In the genomic region with DNA sequence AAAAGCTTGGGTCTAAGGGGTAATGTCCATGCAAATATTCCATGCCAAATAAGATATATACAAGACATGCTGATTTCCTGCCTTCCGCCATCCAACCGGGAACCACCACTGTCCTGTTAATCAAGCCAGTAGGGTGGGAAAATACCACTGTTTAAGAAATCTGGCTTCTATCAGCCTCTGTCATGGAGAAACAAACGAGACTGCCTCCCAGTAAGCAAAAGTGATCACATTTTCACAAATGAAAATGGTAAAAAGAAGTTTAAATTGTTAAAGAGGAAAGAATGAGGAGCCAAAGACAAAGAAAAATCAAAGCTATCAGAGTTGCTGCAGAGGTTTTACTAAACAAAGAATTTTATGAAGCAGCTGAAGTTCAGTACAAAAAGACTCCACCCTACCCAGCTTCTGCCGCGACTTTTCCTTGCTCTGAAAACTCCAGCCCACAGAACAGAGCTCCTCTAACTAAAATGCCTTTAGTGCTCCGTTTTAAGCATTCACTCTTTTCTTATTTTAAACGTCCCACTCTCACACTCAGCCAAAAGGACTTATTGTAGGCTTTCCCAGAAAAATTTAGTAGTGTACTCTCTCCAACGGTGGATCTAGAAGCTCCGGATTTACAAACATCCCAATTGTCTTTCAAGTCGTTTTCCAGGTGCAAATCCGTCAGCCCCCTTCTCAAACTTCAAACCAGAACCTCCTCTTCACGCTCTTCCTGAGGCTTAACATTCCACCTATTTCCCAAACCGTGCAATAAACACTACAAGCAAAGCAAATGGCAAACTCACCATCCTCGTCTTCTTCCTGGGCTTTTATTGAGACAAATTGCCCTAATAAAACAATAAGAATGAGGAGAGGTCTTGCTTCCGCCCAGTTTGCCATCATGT, we compare ENCODE assay signal across 8 cellular contexts. TPM values are rescaled to one million over a fixed set of nuclear protein-coding genes. Genes with fewer than 3 reads are reported as not detected.
DNase-seq lines count a peak whose midpoint lies in the region; ATAC-seq, FAIRE-seq and TF ChIP-seq lines count a peak whose summit lies in the region.

No MANE protein-coding gene starts in this region.

- H3K9me3 Mint-ChIP-seq in H9 = no peaks in the 10 kb centered on the region

- H3K23ac ChIP-seq in H9 (ENCODE audit: insufficient read length, low read depth, low read length) = no peak overlapping the region

- TF ChIP-seq CTCF in H9 (conservative IDR thresholded peaks at IDR 0.05) = no peak
- TF ChIP-seq CTCF in astrocyte of the cerebellum (IDR thresholded peaks at IDR 0.05; ENCODE audit: low read depth, low read length, missing control alignments) = no peak
- TF ChIP-seq CTCF in GM10266 (IDR thresholded peaks at IDR 0.05; ENCODE audit: control insufficient read depth, insufficient read depth, low read depth, missing control alignments) = no peak

- H3K36me3 ChIP-seq in small intestine (ENCODE audit: control insufficient read depth in 2 of 2, insufficient read depth in 2 of 2, low read length in 2 of 2) = no peaks in the 10 kb centered on the region

- H3K4me3 Mint-ChIP-seq in H9 = peak overlapping the region; percentile 69 to 83

- H3K56ac ChIP-seq in H9 (ENCODE audit: insufficient read length, low read depth, low read length) = no peak overlapping the region

- H3K79me1 ChIP-seq in H9 (ENCODE audit: insufficient read depth, low read depth, low read length, poor library complexity, severe bottlenecking) = no peaks in the 10 kb centered on the region

- H2AFZ ChIP-seq in H9 (ENCODE audit: low read length) = peak overlapping the region; percentile 43

- H3K23me2 ChIP-seq in H9 (ENCODE audit: insufficient read length, low read depth, low read length, poor library complexity, severe bottlenecking) = peaks cover 9% of the 10 kb centered on the region

- H4K20me1 ChIP-seq in H9 (ENCODE audit: control insufficient read depth, insufficient read depth, insufficient read length) = no peaks in the 10 kb centered on the region

- no peak for DNase-seq in H9
- DNase-seq in astrocyte of the cerebellum (ENCODE audit: low read depth) = peak; percentile 67
- peak; percentile 79 for DNase-seq in iris pigment epithelial cell (ENCODE audit: low read depth)
- peak; percentile 3 for DNase-seq in small intestine
- no peak for DNase-seq in SIG-M5 (lab: John Stamatoyannopoulos, UW)
- no peak for DNase-seq in stimulated activated CD4-positive, alpha-beta T cell treated with anti-CD3 and anti-CD28 coated beads, Interleukin-2, amount 100 ng/mL, for 48 hours
- DNase-seq in GM10266 (ENCODE audit: extremely low spot score) = no peak

- H3K4me1 ChIP-seq in H9 (ENCODE audit: insufficient read depth, low read length) = no peaks in the 10 kb centered on the region
- H3K4me1 ChIP-seq in small intestine (ENCODE audit: control insufficient read depth in 2 of 2, insufficient read depth in 1 of 2, low read depth in 1 of 2, low read length in 1 of 2) = no peaks in the 10 kb centered on the region

- H3K14ac ChIP-seq in H9 (ENCODE audit: insufficient read depth, low read length) = no peak overlapping the region

- H3K4me2 ChIP-seq in H9 (ENCODE audit: insufficient read depth, insufficient read length, low read length) = peak overlapping the region; percentile 77

- no peak overlapping the region for H2BK15ac ChIP-seq in H9 (ENCODE audit: low read depth, low read length)

- H3K27ac ChIP-seq in H9 (ENCODE audit: insufficient read length, low read depth, low read length) (peak overlapping the region; percentile 14), small intestine (ENCODE audit: low read depth in 1 of 2, low read length in 1 of 2) (peak overlapping the region in 1 of 2 donors; percentile 49)

- no peaks in the 10 kb centered on the region for H3K27me3 Mint-ChIP-seq in H9 (ENCODE audit: low read depth)

- no peak overlapping the region for H2BK20ac ChIP-seq in H9 (ENCODE audit: low read depth, low read length, poor library complexity, severe bottlenecking)

- H3K4ac ChIP-seq in H9 (ENCODE audit: low read depth, low read length) = no peak overlapping the region

- no peak overlapping the region for H4K5ac ChIP-seq in H9 (ENCODE audit: insufficient read length, low read depth, low read length)

- H3K9ac ChIP-seq in H9 (ENCODE audit: extremely low read depth, insufficient read length, low read length) = peak overlapping the region; percentile 50

- in situ Hi-C loops in astrocyte of the cerebellum (cut with HindIII; ENCODE audit: low sequenced_read_pairs) = loop anchor here (10.0 kb wide), 1 partner anchor 64 kb away; no protein-coding TSS in a partner anchor

- peak overlapping the region; percentile 7 for H3K18ac ChIP-seq in H9 (ENCODE audit: insufficient read length, low read depth, low read length)

- ATAC-seq in HG03025 (IDR thresholded peaks at IDR 0.05; ENCODE audit: low FRiP score, unreplicated experiment) = no peak

- H3T11ph ChIP-seq in H9 (ENCODE audit: low read length) = no peak overlapping the region

- no peak overlapping the region for H2AK5ac ChIP-seq in H9 (ENCODE audit: insufficient read length, low read length)

- no peak for FAIRE-seq in small intestine (lab: Jason Lieb, UNC)

- no peaks in the 10 kb centered on the region for H3K27me3 ChIP-seq in H9 (ENCODE audit: insufficient read depth, low read length)
- H3K27me3 ChIP-seq in small intestine (ENCODE audit: control insufficient read depth in 2 of 2, insufficient read depth in 2 of 2, low read length in 2 of 2) = no peaks in the 10 kb centered on the region

- H3K79me2 ChIP-seq in H9 (ENCODE audit: insufficient read depth, low read length) = peaks cover 3% of the 10 kb centered on the region; the same call in 1 of the 2 replicates

- no CpG with 5 or more reads among the region's 15 CpGs for WGBS in H9 (ENCODE audit: extremely low coverage, insufficient read length, low lambda C conversion rate)
- WGBS in small intestine, 3 donors = 5 to 12% (median 7%) methylated on average over 15 of the region's 15 CpGs

- peaks cover 27 to 28% of the 10 kb centered on the region in 2 experiments for H3K4me1 Mint-ChIP-seq in H9

- H2BK120ac ChIP-seq in H9 (ENCODE audit: low read depth, low read length, poor library complexity, severe bottlenecking) = no peak overlapping the region

- no peaks in the 10 kb centered on the region for H3K9me3 ChIP-seq in H9 (ENCODE audit: control insufficient read depth, low read depth, low read length)
- H3K9me3 ChIP-seq in small intestine (ENCODE audit: control insufficient read depth, low read depth) = no peaks in the 10 kb centered on the region

- no peaks in the 10 kb centered on the region for H3K36me3 Mint-ChIP-seq in H9 (ENCODE audit: insufficient read depth in 1 of 3, low read depth in 3 of 3)

- H2BK5ac ChIP-seq in H9 (ENCODE audit: insufficient read length, low read length) = no peak overlapping the region

- no peak overlapping the region for H4K8ac ChIP-seq in H9 (replicated peaks; ENCODE audit: insufficient read length, low read depth, low read length)

- H3K27ac Mint-ChIP-seq in H9 = peak overlapping the region; percentile 36 to 96 (median 42)

- peak overlapping the region; percentile 78 for H3K4me3 ChIP-seq in astrocyte of the cerebellum (ENCODE audit: low read depth, low read length)
- H3K4me3 ChIP-seq in small intestine (ENCODE audit: low read depth in 1 of 2, low read length in 2 of 2) = no peak overlapping the region

- no peak overlapping the region for H4K91ac ChIP-seq in H9 (ENCODE audit: insufficient read length, low read depth, low read length)

- H2BK12ac ChIP-seq in H9 (ENCODE audit: insufficient read length, low read depth, low read length) = no peak overlapping the region

RNA-seq across cellular contexts. Expression of a gene that starts 0.6 kb away (rescaled TPM):
- 10.5 and 13.6 TPM in 2 replicates for total RNA-seq in H9 (2021)
- polyA plus RNA-seq in small intestine = 10 to 100 TPM in 1 of 3 donors, 1 to 10 TPM in 1, under 1 TPM in 1; 0.45 to 14.2 (median 1.4) TPM

Comparison
In these comparisons a context has a peak if more than half of its experiments do, and no peak if none do; other contexts are left out.
1. DNase-seq: peak in astrocyte of the cerebellum (single experiment), iris pigment epithelial cell (single experiment) and small intestine (single experiment); none in H9 (single experiment), SIG-M5 (single experiment), stimulated activated CD4-positive, alpha-beta T cell treated with anti-CD3 and anti-CD28 coated beads, Interleukin-2, amount 100 ng/mL, for 48 hours (0 of 2) and GM10266 (single experiment).